Comparison of ENCODE assay signal across 8 cellular contexts in the genomic region with DNA sequence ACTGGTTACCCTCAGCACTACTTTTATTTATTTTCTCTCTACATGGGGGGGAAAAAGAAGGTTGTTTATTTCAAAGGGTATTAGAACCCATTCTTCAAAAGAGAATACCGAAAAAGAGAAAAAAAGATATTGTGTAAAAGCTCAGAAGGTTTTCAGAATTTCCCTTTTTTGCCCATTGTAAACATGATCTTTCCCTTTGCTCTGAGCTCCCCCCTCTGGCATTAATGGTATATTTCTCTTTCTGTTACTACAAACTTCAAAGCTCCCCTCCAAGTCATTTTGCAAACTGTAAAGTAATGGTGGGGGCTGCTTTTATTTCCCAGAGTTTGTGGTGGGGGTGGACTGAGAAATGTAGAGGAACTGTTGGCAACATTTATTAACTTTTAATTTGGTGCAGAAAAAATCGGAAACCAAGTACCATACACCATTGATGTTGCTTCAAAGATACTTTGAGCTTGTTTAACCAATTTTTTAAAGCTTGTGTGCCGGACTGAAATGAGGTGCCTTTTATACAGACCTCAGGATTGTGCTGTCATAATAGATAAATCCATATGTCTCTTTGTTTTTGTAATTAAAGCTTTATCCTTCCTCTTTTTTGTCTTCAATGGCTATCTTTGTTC.
DNase-seq lines count a peak whose midpoint lies in the region; ATAC-seq, FAIRE-seq and TF ChIP-seq lines count a peak whose summit lies in the region.

No MANE protein-coding gene starts in this region.

- H2BK20ac ChIP-seq in H1 (ENCODE audit: low read length): no peak overlapping the region

- H3K56ac ChIP-seq in H1 (replicated peaks; ENCODE audit: insufficient read length, low read depth, low read length): no peak overlapping the region

- POLR2A ChIA-PET in A673 (lab: Charles Lee; ENCODE audit: low non-redundant PET) (no interaction called here), H1 (lab: Charles Lee; ENCODE audit: partially characterized antibody) (no interaction called here)

- H2BK5ac ChIP-seq in H1 (ENCODE audit: low read depth, low read length): no peak overlapping the region

- H2AK5ac ChIP-seq in H1 (ENCODE audit: low read depth, low read length): no peak overlapping the region

- H4K5ac ChIP-seq in H1 (ENCODE audit: insufficient read length, low read depth, low read length): no peak overlapping the region

- peak; percentile 79 to 82 for TF ChIP-seq RAD21 in H1 (IDR thresholded peaks at IDR 0.05 in 1 of 2, conservative IDR thresholded peaks at IDR 0.05 in 1 of 2; ENCODE audit: low read depth in 2 of 2, low read length in 2 of 2)

- peaks cover 0 to 8% of the 10 kb centered on the region in 2 experiments; a peak in 1 of 4 replicates for H3K79me2 ChIP-seq in H1 (ENCODE audit: control insufficient read depth in 1 of 2, insufficient read depth in 2 of 2, low read length in 2 of 2)

- H3K18ac ChIP-seq in H1 (ENCODE audit: extremely low read depth, low read length): no peak overlapping the region

- no peak overlapping the region for H3K9ac ChIP-seq in H1 (replicated peaks in 1 of 4; ENCODE audit: extremely low read depth in 1 of 4, low read depth in 3 of 4, low read length in 3 of 4)

- H2BK15ac ChIP-seq in H1 (ENCODE audit: low read length): no peak overlapping the region

- CTCF ChIA-PET in A673 (lab: Charles Lee) (interaction anchor here (0.5 to 1.2 kb wide), 6 partner anchors 96 to 1173 kb away, joined by 3 to 13 read pairs (median 4); no protein-coding TSS in a partner anchor), H1 (lab: Charles Lee; ENCODE audit: partially characterized antibody) (interaction anchor here (0.7 to 4.5 kb wide), 34 partner anchors 10 to 781 kb away, joined by 3 to 23 read pairs (median 4); partner anchors contain the start of gene EXOC4)

- WGBS in H1 (ENCODE audit: extremely low coverage in 1 of 2, insufficient coverage in 1 of 2, insufficient read length in 1 of 2, insufficient replicate concordance in 2 of 2, low coverage in 1 of 2, low lambda C conversion rate in 2 of 2, missing lambda C conversion rate in 1 of 2), 2 experiments: 67% methylated on average over 3 of the region's 3 CpGs; no CpG with 5 or more reads in 1 of the 2 experiments
- 48 to 58% (median 56%) methylated on average over 3 of the region's 3 CpGs for WGBS in psoas muscle, 3 donors

- no peak for TF ChIP-seq POLR2A in H1 (IDR thresholded peaks at IDR 0.05; ENCODE audit: control extremely low read depth in 1 of 2, low read depth in 2 of 2, low read length in 2 of 2)
- TF ChIP-seq POLR2A in GM12892 (IDR thresholded peaks at IDR 0.05; ENCODE audit: low read depth, low read length): no peak

- FAIRE-seq in H1 (lab: Jason Lieb, UNC) (no peak), GM12892 (lab: Jason Lieb, UNC) (no peak)

- H3K36me3 ChIP-seq in A673 (ENCODE audit: insufficient read depth, low read length, poor library complexity, severe bottlenecking): no peaks in the 10 kb centered on the region
- H3K36me3 ChIP-seq in GM06990 (ENCODE audit: control insufficient read depth, insufficient read depth, low read length): no peaks in the 10 kb centered on the region
- no peaks in the 10 kb centered on the region for H3K36me3 ChIP-seq in H1 (ENCODE audit: control insufficient read depth in 2 of 4, insufficient read depth in 4 of 4, low read length in 3 of 4)
- H3K36me3 ChIP-seq in psoas muscle (ENCODE audit: insufficient read depth in 1 of 2, low read depth in 1 of 2): no peaks in the 10 kb centered on the region

- no peaks in the 10 kb centered on the region for H3K27me3 ChIP-seq in A673 (replicated peaks; ENCODE audit: insufficient read depth, low read depth, low read length, poor library complexity)
- H3K27me3 ChIP-seq in GM06990 (replicated peaks; ENCODE audit: control insufficient read depth, insufficient read depth, low read length): no peaks in the 10 kb centered on the region
- H3K27me3 ChIP-seq in H1 (replicated peaks in 1 of 4; ENCODE audit: control insufficient read depth in 3 of 4, extremely low read depth in 1 of 4, insufficient read depth in 3 of 4, low read length in 3 of 4): no peaks in the 10 kb centered on the region
- no peaks in the 10 kb centered on the region for H3K27me3 ChIP-seq in psoas muscle (ENCODE audit: insufficient read depth in 3 of 3, low read length in 2 of 3)

- no peak overlapping the region for H3K23ac ChIP-seq in H1 (ENCODE audit: insufficient read length)

- H4K91ac ChIP-seq in H1 (replicated peaks; ENCODE audit: insufficient read length, low read length): no peak overlapping the region

- no peak overlapping the region for H2BK120ac ChIP-seq in H1 (replicated peaks; ENCODE audit: low read depth, low read length)

- intact Hi-C loops in A673 (cut with micrococcal nuclease; ENCODE audit: unreplicated experiment): loop anchor here (10.0 kb wide), 2 partner anchors 200 to 730 kb away; no protein-coding TSS in a partner anchor
- intact Hi-C loops in psoas muscle (cut with DNase I): loop anchor here in 1 of 2 donors (10.0 kb wide), 1 partner anchor 1120 kb away; no protein-coding TSS in a partner anchor

- H3K27ac ChIP-seq in A673 (ENCODE audit: low read depth, low read length, poor library complexity, severe bottlenecking): no peak overlapping the region
- H3K27ac ChIP-seq in H1 (ENCODE audit: low read depth, low read length): no peak overlapping the region
- H3K27ac ChIP-seq in psoas muscle: no peak overlapping the region

- H3K4me2 ChIP-seq in H1 (ENCODE audit: insufficient read depth in 1 of 2, low read depth in 2 of 2, low read length in 2 of 2): no peak overlapping the region

- TF ChIP-seq EP300 in H1 (IDR thresholded peaks at IDR 0.05; ENCODE audit: borderline replicate concordance in 1 of 2, low read depth in 2 of 2, low read length in 2 of 2): no peak

- H2AFZ ChIP-seq in H1 (ENCODE audit: low read length): no peak overlapping the region

- no peak overlapping the region for H3K4me3 ChIP-seq in A673 (ENCODE audit: low read depth, low read length, poor library complexity, severe bottlenecking)
- no peak overlapping the region for H3K4me3 ChIP-seq in GM06990 (replicated peaks; ENCODE audit: low read depth, low read length)
- H3K4me3 ChIP-seq in H1 (ENCODE audit: extremely low read depth in 1 of 4, insufficient read depth in 2 of 4, low read depth in 3 of 4, low read length in 4 of 4): no peak overlapping the region
- no peak overlapping the region for H3K4me3 ChIP-seq in psoas muscle

- BruUV-seq in A673 (replicated peaks; lab: Mats Ljungman, UMichigan): no TSS peak

- peak in 1 of 4 donors; percentile 73 for ATAC-seq in psoas muscle
- no peak for ATAC-seq in HG03097 (IDR thresholded peaks at IDR 0.05; ENCODE audit: low FRiP score, unreplicated experiment)
- no peak for ATAC-seq in HG02973 (IDR thresholded peaks at IDR 0.05; ENCODE audit: unreplicated experiment)

- peak; percentile 61 for TF ChIP-seq CTCF in A673 (conservative IDR thresholded peaks at IDR 0.05; ENCODE audit: low read depth, low read length)
- TF ChIP-seq CTCF in GM06990 (IDR thresholded peaks at IDR 0.05; ENCODE audit: insufficient read depth, low read length, poor library complexity, severe bottlenecking): peak; percentile 49
- peak in 2 of 3 experiments; percentile 49 to 50; a peak in 2 of 4 replicates for TF ChIP-seq CTCF in H1 (IDR thresholded peaks at IDR 0.05; ENCODE audit: control extremely low read depth in 1 of 3, insufficient read depth in 1 of 3, low read depth in 1 of 3, low read length in 3 of 3)
- TF ChIP-seq CTCF in psoas muscle (IDR thresholded peaks at IDR 0.05): peak; percentile 48

- H2BK12ac ChIP-seq in H1 (ENCODE audit: low read depth, low read length): no peak overlapping the region

- H3K79me1 ChIP-seq in H1 (ENCODE audit: low read depth, low read length): no peaks in the 10 kb centered on the region; the same call in 1 of the 2 replicates

- H3K23me2 ChIP-seq in H1 (ENCODE audit: low read depth, low read length): no peaks in the 10 kb centered on the region

- H3K14ac ChIP-seq in H1 (ENCODE audit: insufficient read length): no peak overlapping the region

- H4K20me1 ChIP-seq in H1 (replicated peaks in 1 of 2; ENCODE audit: control insufficient read depth in 1 of 2, insufficient read depth in 2 of 2, low read length in 2 of 2): no peaks in the 10 kb centered on the region

- peaks cover 4% of the 10 kb centered on the region for H3K4me1 ChIP-seq in A673 (ENCODE audit: insufficient read depth, low read length, poor library complexity, severe bottlenecking)
- H3K4me1 ChIP-seq in H1 (replicated peaks in 1 of 4; ENCODE audit: control insufficient read depth in 3 of 4, insufficient read depth in 4 of 4, low read length in 3 of 4): peaks cover 0 to 6% (median 3%) of the 10 kb centered on the region in 4 experiments; a peak in 4 of 7 replicates
- H3K4me1 ChIP-seq in psoas muscle: peaks cover 6% of the 10 kb centered on the region

- DNase-seq in A673 (ENCODE audit: low spot score) (peak; percentile 30), GM06990 (ENCODE audit: extremely low read depth, insufficient read length) (no peak), NCI-H526 treated with DMSO at 0.1 percent for 48 hours (lab: John Stamatoyannopoulos, UW) (peak; percentile 10), H1 (ENCODE audit: low read depth in 1 of 2, low spot score in 2 of 2) (no peak), psoas muscle (no peak), GM12892 (ENCODE audit: insufficient read length) (no peak)

- H3K4ac ChIP-seq in H1 (replicated peaks; ENCODE audit: insufficient read length, low read depth, low read length): no peak overlapping the region

- H3K9me3 ChIP-seq in A673 (ENCODE audit: low read depth, low read length, poor library complexity, severe bottlenecking) (no peaks in the 10 kb centered on the region), H1 (ENCODE audit: insufficient read depth in 2 of 2, low read depth in 1 of 2, low read length in 1 of 2) (peaks cover 0 to 5% of the 10 kb centered on the region in 2 experiments; a peak in 1 of 4 replicates), psoas muscle (no peaks in the 10 kb centered on the region)

- no peak overlapping the region for H4K8ac ChIP-seq in H1 (ENCODE audit: extremely low read depth, insufficient read depth, low read length)

TF ChIP-seq in H1, 55 proteins besides CTCF, POLR2A, EP300 and RAD21:
- TF ChIP-seq BCL11A (IDR thresholded peaks at IDR 0.05; ENCODE audit: low read depth in 2 of 2, low read length in 2 of 2) (no peak), YY1 (IDR thresholded peaks at IDR 0.05; ENCODE audit: low read depth, low read length) (no peak), BRCA1 (IDR thresholded peaks at IDR 0.05; ENCODE audit: low read depth, low read length) (no peak), PHF8 (conservative IDR thresholded peaks at IDR 0.05; ENCODE audit: low read depth, low read length) (no peak), SIX5 (IDR thresholded peaks at IDR 0.05; ENCODE audit: low read depth, low read length) (no peak)

Comparison
In these comparisons a context has a peak if more than half of its experiments do, and no peak if none do; other contexts are left out.
1. DNase-seq: peak in A673 (single experiment) and NCI-H526 treated with DMSO at 0.1 percent for 48 hours (single experiment); none in GM06990 (single experiment), H1 (0 of 2), psoas muscle (0 of 2) and GM12892 (single experiment).
2. Peak in every context shown above with its lines, with median percentiles within 50 percentile points of each other: CTCF ChIP-seq.